Comparison of ENCODE assay signal across 8 cellular contexts in genomic region chr20:35742741-35743523, GRCh38. TPM values are rescaled to one million over a fixed set of nuclear protein-coding genes. Genes with fewer than 3 reads are reported as not detected.
DNase-seq lines count a peak whose midpoint lies in the region; FAIRE-seq and TF ChIP-seq lines count a peak whose summit lies in the region.

No MANE protein-coding gene starts in this region.

- peaks cover 30% of the 10 kb centered on the region for H3K36me3 ChIP-seq in HUES6 (ENCODE audit: control insufficient read depth, insufficient read depth, low read length)

- peak overlapping the region; percentile 99 for H3K9ac ChIP-seq in HUES6 (ENCODE audit: low read length)

- H3K4me3 ChIP-seq in HUES6 (ENCODE audit: low read depth, low read length), result peak overlapping the region; percentile 69
- peak overlapping the region; percentile 63 for H3K4me3 ChIP-seq in mononuclear cell (ENCODE audit: low read length)

- DNase-seq in EL (peak; percentile 30), D721Med (ENCODE audit: insufficient read length, low spot score) (no peak)
- no peak for DNase-seq in stimulated activated CD4-positive, alpha-beta T cell treated with anti-CD3 and anti-CD28 coated beads, Interleukin-4, amount 100 ng/mL, for 24 hours
- no peak for DNase-seq in activated CD8-positive, alpha-beta memory T cell treated with anti-CD3 and anti-CD28 coated beads, Interleukin-2, amount 50 U/mL, for 4 hours

- H3K9me3 Mint-ChIP-seq in dendritic cell treated with granulocyte-macrophage colony-stimulating factor and Interleukin-4, amounts not matched to agents 40 ng/mL and 50 ng/mL, for 4 days, result no peaks in the 10 kb centered on the region

- H3K27ac Mint-ChIP-seq in dendritic cell treated with granulocyte-macrophage colony-stimulating factor and Interleukin-4, amounts not matched to agents 40 ng/mL and 50 ng/mL, for 4 days, result peak overlapping the region; percentile 100

- H3K4me1 ChIP-seq in HUES6 (ENCODE audit: control insufficient read depth, insufficient read depth, low read length) (peaks cover 13% of the 10 kb centered on the region), mononuclear cell (ENCODE audit: insufficient read depth, low read length) (peaks cover 47% of the 10 kb centered on the region)

- no peaks in the 10 kb centered on the region for H3K27me3 Mint-ChIP-seq in dendritic cell treated with granulocyte-macrophage colony-stimulating factor and Interleukin-4, amounts not matched to agents 40 ng/mL and 50 ng/mL, for 4 days

- H3K36me3 Mint-ChIP-seq in dendritic cell treated with granulocyte-macrophage colony-stimulating factor and Interleukin-4, amounts not matched to agents 40 ng/mL and 50 ng/mL, for 4 days (ENCODE audit: low read depth), result peaks cover 53% of the 10 kb centered on the region

- H3K27me3 ChIP-seq in HUES6 (ENCODE audit: control insufficient read depth, insufficient read depth, low read length) (no peaks in the 10 kb centered on the region), mononuclear cell (ENCODE audit: insufficient read depth, low read length) (no peaks in the 10 kb centered on the region)

- H3K4me3 Mint-ChIP-seq in dendritic cell treated with granulocyte-macrophage colony-stimulating factor and Interleukin-4, amounts not matched to agents 40 ng/mL and 50 ng/mL, for 4 days, result peak overlapping the region; percentile 91

- peaks cover 34% of the 10 kb centered on the region for H3K4me1 Mint-ChIP-seq in dendritic cell treated with granulocyte-macrophage colony-stimulating factor and Interleukin-4, amounts not matched to agents 40 ng/mL and 50 ng/mL, for 4 days (ENCODE audit: low read depth)

- TF ChIP-seq POLR2A in Raji (IDR thresholded peaks at IDR 0.05; ENCODE audit: insufficient read depth, low read depth, low read length), result peak; percentile 62

- peak overlapping the region; percentile 86 for H3K27ac ChIP-seq in HUES6 (ENCODE audit: low read depth, low read length)

- H3K9me3 ChIP-seq in HUES6 (ENCODE audit: control insufficient read depth, insufficient read depth, low read depth, low read length), result no peaks in the 10 kb centered on the region
- H3K9me3 ChIP-seq in mononuclear cell (ENCODE audit: low read depth, low read length), result no peaks in the 10 kb centered on the region

- no peak for FAIRE-seq in D721Med (lab: Jason Lieb, UNC)

- intact Hi-C loops in dendritic cell treated with granulocyte-macrophage colony-stimulating factor and Interleukin-4, amounts not matched to agents 40 ng/mL and 50 ng/mL, for 4 days (cut with micrococcal nuclease), result loop anchor here (1.0 kb wide), 1 partner anchor 28 kb away; no protein-coding TSS in a partner anchor

- TF ChIP-seq CTCF in D721Med (IDR thresholded peaks at IDR 0.05; ENCODE audit: insufficient read depth, missing control alignments), result no peak

RNA-seq across cellular contexts. Expression of gene RBM39, which starts 0.9 kb away (rescaled TPM):
- total RNA-seq in mononuclear cell, result 1,157 TPM

RNA-seq across cellular contexts. Expression of gene PHF20, which starts 28.9 kb away (rescaled TPM):
- total RNA-seq in mononuclear cell, result 103 TPM

RNA-seq across cellular contexts. Expression of gene ROMO1, which starts 43.7 kb away (rescaled TPM):
- total RNA-seq in mononuclear cell, result 26.1 TPM

RNA-seq across cellular contexts. Expression of gene NFS1, which starts 43.8 kb away (rescaled TPM):
- 7.1 TPM for total RNA-seq in mononuclear cell
